7 cellular contexts compared by ENCODE assay signal in the genomic region with DNA sequence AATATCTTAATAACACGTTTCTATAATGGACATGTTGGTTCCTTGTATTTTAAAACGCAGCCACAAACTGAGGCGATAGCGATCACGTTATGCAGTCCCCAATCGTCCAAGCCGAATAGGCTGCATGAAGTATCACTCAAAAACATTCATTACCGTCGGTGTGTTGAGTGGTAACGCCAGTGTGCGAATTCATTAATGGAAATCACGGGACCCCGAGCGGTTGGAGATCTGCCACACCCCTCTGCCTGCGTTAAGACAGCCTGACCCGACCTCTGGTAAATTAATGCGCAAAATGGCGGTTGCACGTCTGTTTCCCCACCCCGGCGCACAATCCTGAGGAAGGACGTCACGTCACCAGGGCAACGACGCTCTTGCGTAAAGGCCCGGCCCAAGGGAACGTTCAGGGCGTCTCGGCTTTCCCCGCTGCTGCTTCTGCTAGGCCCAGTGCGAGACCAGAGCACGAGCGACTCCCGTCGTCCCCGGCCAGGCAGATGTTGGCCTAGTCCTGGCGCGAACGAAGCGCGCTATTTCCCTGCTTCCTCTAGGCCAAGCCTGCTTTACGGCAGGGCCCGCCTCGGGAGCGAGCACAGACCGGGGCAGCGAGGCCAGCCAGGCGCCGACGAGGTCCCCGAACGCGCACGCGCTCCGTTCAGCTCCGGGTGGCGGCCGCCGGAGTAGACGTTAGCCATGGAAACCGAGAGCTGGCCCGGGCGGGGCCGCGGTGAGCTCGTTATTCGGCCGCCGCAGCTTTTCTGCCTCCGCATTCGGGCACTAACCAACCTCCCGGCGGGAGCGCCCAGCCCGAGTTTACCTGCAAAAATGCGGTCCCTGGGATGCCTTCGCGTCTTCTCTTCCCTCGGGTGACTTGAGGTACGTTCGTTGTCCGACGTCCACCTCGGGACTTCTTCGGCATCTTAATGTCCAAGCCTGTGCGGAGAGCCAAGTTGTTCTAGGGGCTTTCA. TPM values are rescaled to one million over a fixed set of nuclear protein-coding genes. Genes with fewer than 3 reads are reported as not detected.
DNase-seq lines count a peak whose midpoint lies in the region; ATAC-seq, FAIRE-seq and TF ChIP-seq lines count a peak whose summit lies in the region.

TSS of gene PCNX4 (plus strand) at position 374 of the 962 bp plus-strand sequence. CDS start 15,716 bp downstream, outside the sequence.

- H3K27me3 ChIP-seq in body of pancreas: no peaks in the 10 kb centered on the region

- intact Hi-C loops in body of pancreas (cut with DNase I): no loop called here
- intact Hi-C loops in sciatic nerve (cut with DNase I): no loop called here

- peak; percentile 83 for FAIRE-seq in TTC549 (lab: Jason Lieb, UNC)

- peak within 1 kb of the TSS; percentile 38 to 67 for H3K4me3 ChIP-seq in body of pancreas

- H3K27ac ChIP-seq in body of pancreas: peak within 1 kb of the TSS; percentile 93 to 98 (median 94)

- peak; percentile 100 for DNase-seq in NCI-H2107 treated with DMSO at 0.1 percent for 48 hours (lab: John Stamatoyannopoulos, UW; ENCODE audit: unreplicated experiment)
- peak; percentile 96 to 98 (median 98) for DNase-seq in body of pancreas
- DNase-seq in iPS DF 19.7 (ENCODE audit: low read depth, low spot score): peak; percentile 88
- peak; percentile 97 for DNase-seq in sciatic nerve (ENCODE audit: low spot score)

- TF ChIP-seq POLR2A in body of pancreas (IDR thresholded peaks at IDR 0.05): peak; percentile 94 to 97 (median 97)

- peak; percentile 94 for ATAC-seq in GM18517 (IDR thresholded peaks at IDR 0.05; ENCODE audit: unreplicated experiment)
- ATAC-seq in HG03045 (IDR thresholded peaks at IDR 0.05; ENCODE audit: unreplicated experiment): peak; percentile 96
- ATAC-seq in body of pancreas: peak; percentile 95
- peak; percentile 99 for ATAC-seq in sciatic nerve

- TF ChIP-seq CTCF in body of pancreas (IDR thresholded peaks at IDR 0.05): no peak

- no peaks in the 10 kb centered on the region for H3K36me3 ChIP-seq in body of pancreas (replicated peaks in 1 of 2; ENCODE audit: insufficient read depth in 1 of 2, low read depth in 2 of 2)

- no peaks in the 10 kb centered on the region for H3K9me3 ChIP-seq in body of pancreas

- peaks cover 26% of the 10 kb centered on the region for H3K4me1 ChIP-seq in body of pancreas

- 0 to 1% methylated on average over 25 to 88 of the region's 88 CpGs for WGBS in body of pancreas, 2 donors

RNA-seq across cellular contexts. Expression of gene PCNX4, which starts in this region (rescaled TPM):
- total RNA-seq in body of pancreas: 10 to 100 TPM; 37.6 to 71.2 TPM
- 55.4 TPM for total RNA-seq in sciatic nerve

Comparison
In these comparisons a context has a peak if more than half of its experiments do, and no peak if none do; other contexts are left out.
1. Peak in every context shown above with its lines: DNase-seq, ATAC-seq, H3K4me3 ChIP-seq and H3K27ac ChIP-seq.